20 cellular contexts compared by ENCODE assay signal in genomic region chr20:40781340-40781916, GRCh38.
DNase-seq lines count a peak whose midpoint lies in the region; ATAC-seq, FAIRE-seq and TF ChIP-seq lines count a peak whose summit lies in the region.
"Had no signal": no experiment of that assay in that cellular context is flagged by ENCODE, and none has a peak within 500 bp of the region (broad histone marks: within the 10 kb centered on the region; RNA-seq: fewer than 3 reads in every experiment).

No MANE protein-coding gene starts in this region.

- H3K4me3 ChIP-seq in SK-N-SH (ENCODE audit: low read depth in 2 of 2, low read length in 1 of 2), result no peak overlapping the region
- H3K4me3 ChIP-seq: BLaER1, MG63, SJCRH30 had no signal

- DNase-seq in SK-N-SH, result peak; percentile 42
- peak; percentile 13 for DNase-seq in SIG-M5 (lab: John Stamatoyannopoulos, UW)
- peak; percentile 11 for DNase-seq in ecto neural progenitor cell (ENCODE audit: low spot score)
- no peak for DNase-seq in NCI-H2196 treated with DMSO at 0.1 percent for 48 hours (lab: John Stamatoyannopoulos, UW; ENCODE audit: unreplicated experiment)
- DNase-seq in urothelium cell line (ENCODE audit: low spot score), result no peak
- DNase-seq: 8988T, GDM1, HFFc6, Karpas-422, MG63, NCI-H1417 treated with DMSO at 0.1 percent for 48 hours, NCI-H1930, NCI-H2171 treated with DMSO at 0.1 percent for 48 hours, RPMI8226, SJCRH30 had no signal

- ATAC-seq in SK-N-SH treated with all-trans-retinoic acid at 6 μM for 48 hours (no peak), GM21423 (IDR thresholded peaks at IDR 0.05; ENCODE audit: unreplicated experiment) (no peak), GM19324 (IDR thresholded peaks at IDR 0.05; ENCODE audit: low FRiP score, unreplicated experiment) (no peak)

- CTCF ChIA-PET in SK-N-SH (lab: Yijun Ruan, JAX), result interaction anchor here (0.6 to 2.0 kb wide), 5 partner anchors 16 to 652 kb away, joined by 3 to 6 read pairs (median 3); no protein-coding TSS in a partner anchor

- H3K9me2 ChIP-seq in SK-N-SH, result no peaks in the 10 kb centered on the region

- TF ChIP-seq RAD21 in SK-N-SH (IDR thresholded peaks at IDR 0.05; ENCODE audit: low read length), result no peak

- TF ChIP-seq CTCF in SK-N-SH (IDR thresholded peaks at IDR 0.05), result no peak

- POLR2A ChIA-PET in SK-N-SH (lab: Yijun Ruan, JAX), result no interaction called here

- H4K20me1 ChIP-seq in SK-N-SH (ENCODE audit: insufficient read depth), result no peaks in the 10 kb centered on the region
- H4K20me1 ChIP-seq: BLaER1 had no signal

- WGBS in SK-N-SH (ENCODE audit: low lambda C conversion rate), result 29% methylated on average over 8 of the region's 11 CpGs

- no peaks in the 10 kb centered on the region for H3K36me3 ChIP-seq in SK-N-SH (replicated peaks in 1 of 2; ENCODE audit: control insufficient read depth in 1 of 2, insufficient read depth in 2 of 2, low read length in 1 of 2)
- H3K36me3 ChIP-seq: BLaER1, MG63, SJCRH30 had no signal

- H3K9me3 ChIP-seq in SK-N-SH, result no peaks in the 10 kb centered on the region
- H3K9me3 ChIP-seq: BLaER1, MG63, SJCRH30 had no signal

- no peaks in the 10 kb centered on the region for H3K27me3 ChIP-seq in SK-N-SH (ENCODE audit: insufficient read depth)
- H3K27me3 ChIP-seq: BLaER1 had no signal

- H3K4me1 ChIP-seq in SK-N-SH (ENCODE audit: control insufficient read depth in 1 of 2, insufficient read depth in 2 of 2, low read depth in 1 of 2, low read length in 1 of 2), result peaks cover 0 to 13% of the 10 kb centered on the region in 2 experiments; a peak in 1 of 4 replicates
- H3K4me1 ChIP-seq: BLaER1, SJCRH30 had no signal

- peak overlapping the region in 1 of 2 experiments; percentile 39; a peak in 1 of 4 replicates for H3K27ac ChIP-seq in SK-N-SH (ENCODE audit: low read depth in 2 of 2, low read length in 1 of 2)
- H3K27ac ChIP-seq: BLaER1, SJCRH30 had no signal

- H3K4me2 ChIP-seq in SK-N-SH, result no peak overlapping the region
- H3K4me2 ChIP-seq: BLaER1 had no signal

- no peak for FAIRE-seq in urothelium cell line (lab: Jason Lieb, UNC)
- FAIRE-seq: GM12891 had no signal

- no peak; a peak in 1 of 4 replicates for TF ChIP-seq EP300 in SK-N-SH (IDR thresholded peaks at IDR 0.05; ENCODE audit: borderline replicate concordance in 1 of 2, low read depth in 1 of 2, low read length in 1 of 2)

- no peak overlapping the region for H2AFZ ChIP-seq in SK-N-SH (ENCODE audit: low read depth)

- no peak overlapping the region for H3K9ac ChIP-seq in SK-N-SH
- H3K9ac ChIP-seq: BLaER1 had no signal

- no peaks in the 10 kb centered on the region for H3K79me2 ChIP-seq in SK-N-SH (ENCODE audit: insufficient read depth)

- no peaks in the 10 kb centered on the region for H3F3A ChIP-seq in SK-N-SH (replicated peaks; ENCODE audit: insufficient read depth)

TF ChIP-seq in SK-N-SH, 30 proteins besides CTCF, POLR2A, EP300 and RAD21:
- TF ChIP-seq GATA2 (CRISPR knock-in tag; IDR thresholded peaks at IDR 0.05) (peak; percentile 64), RCOR1 (IDR thresholded peaks at IDR 0.05; ENCODE audit: low read length) (no peak)

TF ChIP-seq in SK-N-SH treated with all-trans-retinoic acid at 6 μM for 48 hours, 23 proteins besides CTCF, POLR2A, EP300 and RAD21:
- TF ChIP-seq, protein P1, sequence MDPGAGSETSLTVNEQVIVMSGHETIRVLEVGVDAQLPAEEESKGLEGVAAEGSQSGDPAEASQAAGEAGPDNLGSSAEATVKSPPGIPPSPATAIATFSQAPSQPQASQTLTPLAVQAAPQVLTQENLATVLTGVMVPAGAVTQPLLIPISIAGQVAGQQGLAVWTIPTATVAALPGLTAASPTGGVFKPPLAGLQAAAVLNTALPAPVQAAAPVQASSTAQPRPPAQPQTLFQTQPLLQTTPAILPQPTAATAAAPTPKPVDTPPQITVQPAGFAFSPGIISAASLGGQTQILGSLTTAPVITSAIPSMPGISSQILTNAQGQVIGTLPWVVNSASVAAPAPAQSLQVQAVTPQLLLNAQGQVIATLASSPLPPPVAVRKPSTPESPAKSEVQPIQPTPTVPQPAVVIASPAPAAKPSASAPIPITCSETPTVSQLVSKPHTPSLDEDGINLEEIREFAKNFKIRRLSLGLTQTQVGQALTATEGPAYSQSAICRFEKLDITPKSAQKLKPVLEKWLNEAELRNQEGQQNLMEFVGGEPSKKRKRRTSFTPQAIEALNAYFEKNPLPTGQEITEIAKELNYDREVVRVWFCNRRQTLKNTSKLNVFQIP (CRISPR knock-in tag; IDR thresholded peaks at IDR 0.05; ENCODE audit: borderline replicate concordance, low read depth), result no peak
- TF ChIP-seq ZC3H10 (CRISPR knock-in tag; IDR thresholded peaks at IDR 0.05) (no peak), ARNTL (CRISPR knock-in tag; IDR thresholded peaks at IDR 0.05; ENCODE audit: borderline replicate concordance, low read depth) (no peak), SNAI2 (CRISPR knock-in tag; IDR thresholded peaks at IDR 0.05) (no peak), PPARA (CRISPR knock-in tag; IDR thresholded peaks at IDR 0.05; ENCODE audit: borderline replicate concordance) (no peak), ZNF565 (CRISPR knock-in tag; conservative IDR thresholded peaks at IDR 0.05; ENCODE audit: low read depth) (no peak), TCF4 (CRISPR knock-in tag; IDR thresholded peaks at IDR 0.05; ENCODE audit: borderline replicate concordance) (no peak), ZFP3 (CRISPR knock-in tag; IDR thresholded peaks at IDR 0.05) (no peak), ZFP30 (CRISPR knock-in tag; IDR thresholded peaks at IDR 0.05) (no peak), OSR1 (CRISPR knock-in tag; IDR thresholded peaks at IDR 0.05) (no peak), CREB5 (CRISPR knock-in tag; IDR thresholded peaks at IDR 0.05; ENCODE audit: low read depth) (no peak)
- TF ChIP-seq, protein P2, sequence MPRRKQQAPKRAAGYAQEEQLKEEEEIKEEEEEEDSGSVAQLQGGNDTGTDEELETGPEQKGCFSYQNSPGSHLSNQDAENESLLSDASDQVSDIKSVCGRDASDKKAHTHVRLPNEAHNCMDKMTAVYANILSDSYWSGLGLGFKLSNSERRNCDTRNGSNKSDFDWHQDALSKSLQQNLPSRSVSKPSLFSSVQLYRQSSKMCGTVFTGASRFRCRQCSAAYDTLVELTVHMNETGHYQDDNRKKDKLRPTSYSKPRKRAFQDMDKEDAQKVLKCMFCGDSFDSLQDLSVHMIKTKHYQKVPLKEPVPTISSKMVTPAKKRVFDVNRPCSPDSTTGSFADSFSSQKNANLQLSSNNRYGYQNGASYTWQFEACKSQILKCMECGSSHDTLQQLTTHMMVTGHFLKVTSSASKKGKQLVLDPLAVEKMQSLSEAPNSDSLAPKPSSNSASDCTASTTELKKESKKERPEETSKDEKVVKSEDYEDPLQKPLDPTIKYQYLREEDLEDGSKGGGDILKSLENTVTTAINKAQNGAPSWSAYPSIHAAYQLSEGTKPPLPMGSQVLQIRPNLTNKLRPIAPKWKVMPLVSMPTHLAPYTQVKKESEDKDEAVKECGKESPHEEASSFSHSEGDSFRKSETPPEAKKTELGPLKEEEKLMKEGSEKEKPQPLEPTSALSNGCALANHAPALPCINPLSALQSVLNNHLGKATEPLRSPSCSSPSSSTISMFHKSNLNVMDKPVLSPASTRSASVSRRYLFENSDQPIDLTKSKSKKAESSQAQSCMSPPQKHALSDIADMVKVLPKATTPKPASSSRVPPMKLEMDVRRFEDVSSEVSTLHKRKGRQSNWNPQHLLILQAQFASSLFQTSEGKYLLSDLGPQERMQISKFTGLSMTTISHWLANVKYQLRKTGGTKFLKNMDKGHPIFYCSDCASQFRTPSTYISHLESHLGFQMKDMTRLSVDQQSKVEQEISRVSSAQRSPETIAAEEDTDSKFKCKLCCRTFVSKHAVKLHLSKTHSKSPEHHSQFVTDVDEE (CRISPR knock-in tag; IDR thresholded peaks at IDR 0.05), result no peak

Comparison
In these comparisons a context has a peak if more than half of its experiments do, and no peak if none do; other contexts are left out.
1. DNase-seq: peak in SK-N-SH (single experiment), SIG-M5 (single experiment) and ecto neural progenitor cell (single experiment); none in NCI-H2196 treated with DMSO at 0.1 percent for 48 hours (single experiment) and urothelium cell line (single experiment).